ENCODE assay signal across 22 cellular contexts in genomic region chr2:155301221-155301620, GRCh38.
DNase-seq lines count a peak whose midpoint lies in the region; ATAC-seq, FAIRE-seq and TF ChIP-seq lines count a peak whose summit lies in the region.
"Had no signal": no experiment of that assay in that cellular context is flagged by ENCODE, and none has a peak within 500 bp of the region (broad histone marks: within the 10 kb centered on the region; RNA-seq: fewer than 3 reads in every experiment).

No MANE protein-coding gene starts in this region.

- H2AFZ ChIP-seq in PC-3 (ENCODE audit: low read length) (no peak overlapping the region), H1 (ENCODE audit: low read length) (no peak overlapping the region)

- no peak for TF ChIP-seq CTCF in PC-3 (conservative IDR thresholded peaks at IDR 0.05; ENCODE audit: low read depth, low read length)
- no peak for TF ChIP-seq CTCF in H1 (IDR thresholded peaks at IDR 0.05; ENCODE audit: control extremely low read depth in 1 of 3, insufficient read depth in 1 of 3, low read depth in 1 of 3, low read length in 3 of 3)

- no peak for TF ChIP-seq RAD21 in H1 (IDR thresholded peaks at IDR 0.05 in 1 of 2, conservative IDR thresholded peaks at IDR 0.05 in 1 of 2; ENCODE audit: low read depth in 2 of 2, low read length in 2 of 2)

- H3K9ac ChIP-seq in PC-3 (ENCODE audit: low read length) (no peak overlapping the region), H1 (replicated peaks in 1 of 4; ENCODE audit: extremely low read depth in 1 of 4, low read depth in 3 of 4, low read length in 3 of 4) (no peak overlapping the region)
- H3K9ac ChIP-seq: BLaER1 had no signal

- CTCF ChIA-PET in PC-3 (lab: Charles Lee), result no interaction called here
- CTCF ChIA-PET in H1 (lab: Charles Lee; ENCODE audit: partially characterized antibody), result interaction anchor here (0.7 to 1.2 kb wide), 2 partner anchors 10 to 840 kb away, joined by 3 to 5 read pairs; no protein-coding TSS in a partner anchor

- no peak overlapping the region for H3K4me3 ChIP-seq in PC-3 (ENCODE audit: low read length)
- H3K4me3 ChIP-seq in H1 (ENCODE audit: extremely low read depth in 1 of 4, insufficient read depth in 2 of 4, low read depth in 3 of 4, low read length in 4 of 4), result no peak overlapping the region
- H3K4me3 ChIP-seq: BLaER1, GM12878 had no signal

- H3K27me3 ChIP-seq in PC-3 (ENCODE audit: low read length) (no peaks in the 10 kb centered on the region), H1 (replicated peaks in 1 of 4; ENCODE audit: control insufficient read depth in 3 of 4, extremely low read depth in 1 of 4, insufficient read depth in 3 of 4, low read length in 3 of 4) (no peaks in the 10 kb centered on the region)
- H3K27me3 ChIP-seq: BLaER1 had no signal

- TF ChIP-seq POLR2A in H1 (IDR thresholded peaks at IDR 0.05; ENCODE audit: control extremely low read depth in 1 of 2, low read depth in 2 of 2, low read length in 2 of 2) (no peak), GM18505 (IDR thresholded peaks at IDR 0.05; ENCODE audit: borderline replicate concordance, extremely low read depth, insufficient read depth, insufficient read length) (no peak)

- peak; percentile 6 for DNase-seq in HPDE6-E6E7 (ENCODE audit: extremely low spot score)
- DNase-seq in PC-3, result peak; percentile 52
- no peak for DNase-seq in H1 (ENCODE audit: low read depth in 1 of 2, low spot score in 2 of 2)
- DNase-seq in kidney tubule cell (ENCODE audit: low spot score), result peak; percentile 57
- DNase-seq in SIG-M5 treated with dmso at 0.1 percent for 504 hours (lab: John Stamatoyannopoulos, UW; ENCODE audit: unreplicated experiment), result no peak
- no peak for DNase-seq in inferior parietal cortex (ENCODE audit: extremely low spot score)
- DNase-seq: Caco-2; CD4-positive, CD25-positive, alpha-beta regulatory T cell; CD8-positive, alpha-beta T cell; DMS79; EL; GDM1; GOT3; H7; HCEC 1CT had no signal

- no peak overlapping the region for H2BK15ac ChIP-seq in H1 (ENCODE audit: low read length)

- FAIRE-seq in H1 (lab: Jason Lieb, UNC), result no peak
- FAIRE-seq: A204.1, GM12878, GM18507 had no signal

- POLR2A ChIA-PET in PC-3 (lab: Charles Lee; ENCODE audit: unreplicated experiment), result no interaction called here
- POLR2A ChIA-PET in H1 (lab: Charles Lee; ENCODE audit: partially characterized antibody), result no interaction called here

- H3K56ac ChIP-seq in H1 (replicated peaks; ENCODE audit: insufficient read length, low read depth, low read length), result peak overlapping the region; percentile 64

- H3K4ac ChIP-seq in H1 (replicated peaks; ENCODE audit: insufficient read length, low read depth, low read length), result no peak overlapping the region

- H3K23ac ChIP-seq in H1 (ENCODE audit: insufficient read length), result no peak overlapping the region

- no peaks in the 10 kb centered on the region for H3K9me2 ChIP-seq in PC-3 (replicated peaks; ENCODE audit: low read length)

- H3K14ac ChIP-seq in H1 (ENCODE audit: insufficient read length), result no peak overlapping the region

- no peak overlapping the region for H2BK12ac ChIP-seq in H1 (ENCODE audit: low read depth, low read length)

- no peak overlapping the region for H4K8ac ChIP-seq in H1 (ENCODE audit: extremely low read depth, insufficient read depth, low read length)

- H3K27ac ChIP-seq in PC-3 (ENCODE audit: low read length), result no peak overlapping the region
- H3K27ac ChIP-seq in H1 (ENCODE audit: low read depth, low read length), result no peak overlapping the region
- H3K27ac ChIP-seq: 22Rv1, BLaER1, C4-2B had no signal

- H2AK5ac ChIP-seq in H1 (ENCODE audit: low read depth, low read length), result no peak overlapping the region

- H4K91ac ChIP-seq in H1 (replicated peaks; ENCODE audit: insufficient read length, low read length), result no peak overlapping the region

- no peak for TF ChIP-seq EP300 in H1 (IDR thresholded peaks at IDR 0.05; ENCODE audit: borderline replicate concordance in 1 of 2, low read depth in 2 of 2, low read length in 2 of 2)

- no peak overlapping the region for H2BK120ac ChIP-seq in H1 (replicated peaks; ENCODE audit: low read depth, low read length)

- no peaks in the 10 kb centered on the region for H3K4me1 ChIP-seq in PC-3 (ENCODE audit: insufficient read depth, low read length)
- H3K4me1 ChIP-seq in H1 (replicated peaks in 1 of 4; ENCODE audit: control insufficient read depth in 3 of 4, insufficient read depth in 4 of 4, low read length in 3 of 4), result no peaks in the 10 kb centered on the region
- H3K4me1 ChIP-seq: BLaER1, Caco-2 had no signal

- H3K36me3 ChIP-seq in PC-3 (ENCODE audit: low read depth, low read length) (no peaks in the 10 kb centered on the region), H1 (ENCODE audit: control insufficient read depth in 2 of 4, insufficient read depth in 4 of 4, low read length in 3 of 4) (no peaks in the 10 kb centered on the region)
- H3K36me3 ChIP-seq: BLaER1 had no signal

- H3K79me2 ChIP-seq in PC-3 (ENCODE audit: low read length) (no peaks in the 10 kb centered on the region), H1 (ENCODE audit: control insufficient read depth in 1 of 2, insufficient read depth in 2 of 2, low read length in 2 of 2) (no peaks in the 10 kb centered on the region)

- no peaks in the 10 kb centered on the region for H4K20me1 ChIP-seq in PC-3 (ENCODE audit: low read length)
- no peaks in the 10 kb centered on the region for H4K20me1 ChIP-seq in H1 (replicated peaks in 1 of 2; ENCODE audit: control insufficient read depth in 1 of 2, insufficient read depth in 2 of 2, low read length in 2 of 2)
- H4K20me1 ChIP-seq: BLaER1 had no signal

- H3K9me3 ChIP-seq in PC-3 (ENCODE audit: low read length) (no peaks in the 10 kb centered on the region), H1 (ENCODE audit: insufficient read depth in 2 of 2, low read depth in 1 of 2, low read length in 1 of 2) (no peaks in the 10 kb centered on the region)
- H3K9me3 ChIP-seq: BLaER1, Caco-2 had no signal

- no TSS peak for BruUV-seq in PC-3 (replicated peaks; lab: Mats Ljungman, UMichigan)

- H2BK20ac ChIP-seq in H1 (ENCODE audit: low read length), result no peak overlapping the region

- no peaks in the 10 kb centered on the region for H3K23me2 ChIP-seq in H1 (ENCODE audit: low read depth, low read length)

- no peaks in the 10 kb centered on the region for H3F3A ChIP-seq in PC-3 (ENCODE audit: low read length, unreplicated experiment)

- ATAC-seq in PC-3 (peak; percentile 67), GM18505 (IDR thresholded peaks at IDR 0.05; ENCODE audit: unreplicated experiment) (no peak)
- ATAC-seq: CD8-positive, alpha-beta T cell had no signal

- H3K4me2 ChIP-seq in PC-3 (ENCODE audit: low read length), result no peak overlapping the region
- no peak overlapping the region for H3K4me2 ChIP-seq in H1 (ENCODE audit: insufficient read depth in 1 of 2, low read depth in 2 of 2, low read length in 2 of 2)
- H3K4me2 ChIP-seq: BLaER1 had no signal

- H4K5ac ChIP-seq in H1 (ENCODE audit: insufficient read length, low read depth, low read length), result no peak overlapping the region

- no peak overlapping the region for H2BK5ac ChIP-seq in H1 (ENCODE audit: low read depth, low read length)

- intact Hi-C loops in PC-3 (cut with micrococcal nuclease), result no loop called here

- H3K79me1 ChIP-seq in H1 (ENCODE audit: low read depth, low read length), result no peaks in the 10 kb centered on the region

- no peak overlapping the region for H3K18ac ChIP-seq in H1 (ENCODE audit: extremely low read depth, low read length)

TF ChIP-seq in H1, 55 proteins besides CTCF, POLR2A, EP300 and RAD21:
- TF ChIP-seq E2F6 (IDR thresholded peaks at IDR 0.05) (no peak), CHD1 (IDR thresholded peaks at IDR 0.05; ENCODE audit: low read depth, low read length) (no peak), RNF2 (IDR thresholded peaks at IDR 0.05; ENCODE audit: borderline replicate concordance, low read depth, low read length, missing control alignments, poor library complexity, severe bottlenecking) (no peak), CBX5 (IDR thresholded peaks at IDR 0.05; ENCODE audit: low read depth, low read length) (no peak), HDAC2 (IDR thresholded peaks at IDR 0.05; ENCODE audit: borderline replicate concordance in 1 of 2, low read depth in 2 of 2, low read length in 2 of 2) (no peak), SP4 (IDR thresholded peaks at IDR 0.05; ENCODE audit: low read length) (no peak)

Comparison
In these comparisons a context has a peak if more than half of its experiments do, and no peak if none do; other contexts are left out.
1. DNase-seq: peak in HPDE6-E6E7 (single experiment), PC-3 (single experiment) and kidney tubule cell (single experiment); none in H1 (0 of 2), SIG-M5 treated with dmso at 0.1 percent for 504 hours (single experiment) and inferior parietal cortex (single experiment).